In the genomic region with DNA sequence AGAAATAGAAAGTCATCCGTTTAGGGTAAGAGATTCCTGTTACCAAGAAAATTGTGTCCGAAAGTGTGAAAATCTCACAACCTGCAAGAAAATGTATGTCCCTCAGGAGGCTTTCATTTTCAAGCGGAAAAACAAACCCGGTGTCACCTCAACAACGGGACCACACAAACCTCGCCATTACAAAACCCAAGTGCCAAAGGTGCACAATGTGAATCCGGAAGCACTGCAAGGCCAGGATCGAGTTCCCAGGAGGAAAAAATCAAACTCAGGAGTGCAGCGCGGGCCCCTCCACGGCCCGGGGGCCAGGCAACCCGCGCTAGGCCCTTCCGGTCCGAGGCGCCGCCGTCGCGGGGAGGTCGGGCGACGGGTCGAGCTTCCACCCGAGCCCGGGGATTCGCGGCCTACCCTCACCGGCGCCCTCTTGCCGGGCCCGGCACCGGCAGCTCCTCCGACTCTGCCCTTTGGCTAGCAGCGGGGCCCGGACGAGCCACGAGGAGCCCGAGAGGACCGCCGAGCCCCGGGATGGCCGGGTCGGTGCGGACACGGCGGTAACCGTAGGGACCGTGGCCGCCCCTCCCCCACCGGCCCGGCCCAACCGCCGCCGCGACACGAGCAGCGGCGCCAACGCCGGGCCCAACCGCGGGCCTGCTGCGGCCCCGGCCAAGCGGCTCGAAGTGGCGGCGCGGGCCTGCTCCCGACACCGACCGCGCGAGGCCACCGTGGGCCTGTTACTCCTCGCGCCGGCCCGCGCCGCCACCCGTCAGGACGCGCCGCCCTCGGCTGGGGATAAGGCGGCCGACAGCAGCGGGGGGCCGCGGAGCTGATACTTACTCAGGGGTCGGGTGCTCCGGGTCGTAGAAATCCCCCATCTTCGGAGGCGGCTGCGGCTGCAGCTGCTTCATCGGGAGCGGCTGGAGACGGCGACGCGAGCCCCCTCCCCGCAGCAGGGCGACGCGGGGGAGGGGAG, we compare ENCODE assay signal across 8 cellular contexts. TPM values are rescaled to one million over a fixed set of nuclear protein-coding genes. Genes with fewer than 3 reads are reported as not detected.
DNase-seq lines count a peak whose midpoint lies in the region; ATAC-seq, FAIRE-seq and TF ChIP-seq lines count a peak whose summit lies in the region.

No MANE protein-coding gene starts in this region.

- peaks cover 47% of the 10 kb centered on the region in 3 donors for H3K4me1 Mint-ChIP-seq in IgD-negative memory B cell
- H3K4me1 Mint-ChIP-seq in WTC11: peaks cover 46% of the 10 kb centered on the region

- no peak for FAIRE-seq in bronchial epithelial cell (lab: Jason Lieb, UNC)

- H3K4me3 ChIP-seq in bronchial epithelial cell (ENCODE audit: low read depth, low read length): peak overlapping the region; percentile 96

- CTCF ChIA-PET in WTC11 (lab: Charles Lee): interaction anchor here (0.6 to 1.9 kb wide), 15 partner anchors 10 to 228 kb away, joined by 3 to 9 read pairs (median 4); partner anchors contain the start of gene PTPN23

- peak overlapping the region; percentile 98 to 100 (median 98) for H3K4me3 Mint-ChIP-seq in IgD-negative memory B cell
- peak overlapping the region; percentile 93 for H3K4me3 Mint-ChIP-seq in WTC11

- ATAC-seq in GM21528 (IDR thresholded peaks at IDR 0.05; ENCODE audit: low FRiP score, unreplicated experiment) (peak; percentile 29), WTC11 (peak; percentile 12)

- H3K27me3 ChIP-seq in bronchial epithelial cell (ENCODE audit: control insufficient read depth, insufficient read depth, low read length): no peaks in the 10 kb centered on the region

- peaks cover 3% of the 10 kb centered on the region for H3K36me3 Mint-ChIP-seq in IgD-negative memory B cell
- H3K36me3 Mint-ChIP-seq in WTC11: peaks cover 4% of the 10 kb centered on the region; the same call in 1 of the 2 replicates

- POLR2A ChIA-PET in WTC11 (lab: Charles Lee): interaction anchor here (0.6 to 1.4 kb wide), 4 partner anchors 23 to 154 kb away, joined by 3 to 6 read pairs (median 3); no protein-coding TSS in a partner anchor

- TF ChIP-seq CTCF in WTC11 (IDR thresholded peaks at IDR 0.05) (no peak), bronchial epithelial cell (IDR thresholded peaks at IDR 0.05; ENCODE audit: insufficient read depth, low read length, severe bottlenecking) (no peak)

- H3K9me3 Mint-ChIP-seq in IgD-negative memory B cell (peaks cover 0 to 2% (median 0%) of the 10 kb centered on the region in 3 donors), WTC11 (no peaks in the 10 kb centered on the region)

- H3K27ac Mint-ChIP-seq in IgD-negative memory B cell (peak overlapping the region; percentile 98 to 99 (median 98)), WTC11 (peak overlapping the region; percentile 96)

- no peaks in the 10 kb centered on the region for H3K36me3 ChIP-seq in bronchial epithelial cell (ENCODE audit: control insufficient read depth, insufficient read depth, low read length)

- H3K27me3 Mint-ChIP-seq in IgD-negative memory B cell: no peaks in the 10 kb centered on the region
- H3K27me3 Mint-ChIP-seq in WTC11 (ENCODE audit: low read depth): no peaks in the 10 kb centered on the region

- peak; percentile 34 for DNase-seq in Daoy (ENCODE audit: low read depth)
- DNase-seq in WTC11 (ENCODE audit: low spot score): peak; percentile 62
- peak; percentile 27 for DNase-seq in bronchial epithelial cell (ENCODE audit: low read depth)
- DNase-seq in islet precursor cell: peak; percentile 64
- peak; percentile 56 for DNase-seq in stimulated activated CD4-positive, alpha-beta T cell treated with anti-CD3 and anti-CD28 coated beads, Interleukin-12 subunit alpha, Interleukin-12 subunit beta, amount 100 ng/mL, for 4 hours
- no peak for DNase-seq in H4 (ENCODE audit: low spot score)

TF ChIP-seq in WTC11, 78 proteins besides CTCF, POLR2A, EP300 and RAD21 (continues in another document):
- TF ChIP-seq IRF2 (CRISPR knock-in tag; IDR thresholded peaks at IDR 0.05; ENCODE audit: borderline replicate concordance, low read depth) (no peak), GTF2I (CRISPR knock-in tag; conservative IDR thresholded peaks at IDR 0.05) (no peak), ZNF232 (CRISPR knock-in tag; IDR thresholded peaks at IDR 0.05) (no peak), MYBL2 (CRISPR knock-in tag; IDR thresholded peaks at IDR 0.05) (no peak), ZNF121 (CRISPR knock-in tag; IDR thresholded peaks at IDR 0.05) (no peak), NR2C2 (CRISPR knock-in tag; IDR thresholded peaks at IDR 0.05) (no peak), ZNF281 (CRISPR knock-in tag; IDR thresholded peaks at IDR 0.05) (0 out of 2 replicates have a peak, but pooled peaks have one; percentile 28)
- TF ChIP-seq, protein P1, sequence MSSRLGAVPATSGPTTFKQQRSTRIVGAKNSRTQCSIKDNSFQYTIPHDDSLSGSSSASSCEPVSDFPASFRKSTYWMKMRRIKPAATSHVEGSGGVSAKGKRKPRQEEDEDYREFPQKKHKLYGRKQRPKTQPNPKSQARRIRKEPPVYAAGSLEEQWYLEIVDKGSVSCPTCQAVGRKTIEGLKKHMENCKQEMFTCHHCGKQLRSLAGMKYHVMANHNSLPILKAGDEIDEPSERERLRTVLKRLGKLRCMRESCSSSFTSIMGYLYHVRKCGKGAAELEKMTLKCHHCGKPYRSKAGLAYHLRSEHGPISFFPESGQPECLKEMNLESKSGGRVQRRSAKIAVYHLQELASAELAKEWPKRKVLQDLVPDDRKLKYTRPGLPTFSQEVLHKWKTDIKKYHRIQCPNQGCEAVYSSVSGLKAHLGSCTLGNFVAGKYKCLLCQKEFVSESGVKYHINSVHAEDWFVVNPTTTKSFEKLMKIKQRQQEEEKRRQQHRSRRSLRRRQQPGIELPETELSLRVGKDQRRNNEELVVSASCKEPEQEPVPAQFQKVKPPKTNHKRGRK (CRISPR knock-in tag; IDR thresholded peaks at IDR 0.05; ENCODE audit: borderline replicate concordance): no peak
- TF ChIP-seq, protein P2, sequence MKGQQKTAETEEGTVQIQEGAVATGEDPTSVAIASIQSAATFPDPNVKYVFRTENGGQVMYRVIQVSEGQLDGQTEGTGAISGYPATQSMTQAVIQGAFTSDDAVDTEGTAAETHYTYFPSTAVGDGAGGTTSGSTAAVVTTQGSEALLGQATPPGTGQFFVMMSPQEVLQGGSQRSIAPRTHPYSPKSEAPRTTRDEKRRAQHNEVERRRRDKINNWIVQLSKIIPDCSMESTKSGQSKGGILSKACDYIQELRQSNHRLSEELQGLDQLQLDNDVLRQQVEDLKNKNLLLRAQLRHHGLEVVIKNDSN (CRISPR knock-in tag; IDR thresholded peaks at IDR 0.05): no peak
- TF ChIP-seq, protein P3, sequence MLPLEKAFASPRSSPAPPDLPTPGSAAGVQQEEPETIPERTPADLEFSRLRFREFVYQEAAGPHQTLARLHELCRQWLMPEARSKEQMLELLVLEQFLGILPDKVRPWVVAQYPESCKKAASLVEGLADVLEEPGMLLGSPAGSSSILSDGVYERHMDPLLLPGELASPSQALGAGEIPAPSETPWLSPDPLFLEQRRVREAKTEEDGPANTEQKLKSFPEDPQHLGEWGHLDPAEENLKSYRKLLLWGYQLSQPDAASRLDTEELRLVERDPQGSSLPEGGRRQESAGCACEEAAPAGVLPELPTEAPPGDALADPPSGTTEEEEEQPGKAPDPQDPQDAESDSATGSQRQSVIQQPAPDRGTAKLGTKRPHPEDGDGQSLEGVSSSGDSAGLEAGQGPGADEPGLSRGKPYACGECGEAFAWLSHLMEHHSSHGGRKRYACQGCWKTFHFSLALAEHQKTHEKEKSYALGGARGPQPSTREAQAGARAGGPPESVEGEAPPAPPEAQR (CRISPR knock-in tag; IDR thresholded peaks at IDR 0.05): no peak

RNA-seq across cellular contexts. Expression of gene SETD2, which starts 0.6 kb away (rescaled TPM):
- 17.3 and 21.6 TPM in 2 replicates for total RNA-seq in Daoy (2014; rRNA removed; shearing (Covaris generic))
- 32.6 TPM for polyA plus RNA-seq in IgD-negative memory B cell
- total RNA-seq in WTC11 (2021) (33.5 to 39.8 TPM (median 33.5 TPM) in 3 replicates), bronchial epithelial cell (19.7 and 26.9 TPM in 2 replicates)
- 9.3 and 9.5 TPM in 2 replicates for total RNA-seq in H4 (2014; rRNA removed; shearing (Covaris generic))
